In the genomic region with DNA sequence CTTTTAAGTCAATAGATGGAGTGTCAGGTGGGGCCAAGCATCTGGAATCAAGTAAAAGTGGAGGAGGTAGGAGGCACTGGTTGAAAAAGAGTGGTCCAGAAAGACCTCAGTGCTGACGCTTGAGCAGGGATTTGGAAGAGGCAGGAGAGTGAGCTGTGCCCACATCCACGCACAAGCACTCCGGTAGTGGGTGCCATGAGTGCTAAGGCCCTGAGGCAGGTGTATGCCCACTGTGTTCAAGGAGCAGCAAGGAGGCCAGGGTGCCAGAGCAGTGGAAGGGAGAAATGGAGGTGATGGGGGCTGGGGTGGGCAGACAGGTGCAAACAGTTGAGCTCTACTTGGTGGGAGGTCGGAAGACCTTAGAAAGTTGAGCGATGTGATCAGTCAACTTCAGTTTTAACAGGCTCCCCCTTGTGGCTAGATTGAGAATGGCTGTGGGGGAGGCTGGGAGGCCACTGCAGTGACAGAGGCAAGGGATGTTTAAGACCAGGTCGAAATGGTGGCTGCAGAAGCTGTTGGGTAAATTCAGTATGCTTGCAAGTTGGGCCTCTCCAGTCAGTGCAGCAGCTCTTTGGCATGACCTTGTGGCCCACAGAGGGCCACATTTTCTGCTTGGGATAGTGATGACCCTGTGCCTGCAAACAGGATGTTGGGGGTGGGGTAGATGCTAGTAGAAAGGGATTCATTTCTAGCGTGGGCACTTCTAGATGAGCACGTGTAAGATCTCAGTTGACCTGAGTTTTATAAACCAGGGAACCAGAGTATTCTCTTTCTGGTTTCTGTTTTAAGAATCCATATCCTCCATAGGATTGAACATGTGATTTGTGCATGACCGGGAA, we compare ENCODE assay signal across 8 cellular contexts. TPM values are rescaled to one million over a fixed set of nuclear protein-coding genes. Genes with fewer than 3 reads are reported as not detected.
DNase-seq lines count a peak whose midpoint lies in the region; ATAC-seq, FAIRE-seq and TF ChIP-seq lines count a peak whose summit lies in the region.

No MANE protein-coding gene starts in this region.

- H3K27ac ChIP-seq in HepG2 (ENCODE audit: extremely low read length, insufficient read depth, low read length) = no peak overlapping the region

- no peaks in the 10 kb centered on the region for H4K20me1 ChIP-seq in HepG2 (ENCODE audit: insufficient read depth, low read length)

- FAIRE-seq in HepG2 (lab: Jason Lieb, UNC) = peak; percentile 90

- no peaks in the 10 kb centered on the region for H3K27me3 ChIP-seq in HepG2 (ENCODE audit: control insufficient read depth in 1 of 2, insufficient read depth in 2 of 2, low read length in 2 of 2)

- H3K9me3 ChIP-seq in HepG2 (ENCODE audit: low read length) = no peaks in the 10 kb centered on the region

- TF ChIP-seq RAD21 in HepG2 (CRISPR knock-in tag; IDR thresholded peaks at IDR 0.05) = no peak

- intact Hi-C loops in HepG2 (cut with micrococcal nuclease; ENCODE audit: unreplicated experiment) = no loop called here

- CTCF ChIA-PET in HepG2 (lab: Yijun Ruan, JAX; ENCODE audit: low intra/inter-chr PET ratio, low total read pairs) = interaction anchor here (1.4 kb wide), 1 partner anchor 172 kb away, joined by 7 read pairs; no protein-coding TSS in a partner anchor

- TF ChIP-seq POLR2A in HepG2 (IDR thresholded peaks at IDR 0.05; ENCODE audit: insufficient read depth in 1 of 2, low read depth in 2 of 2, low read length in 2 of 2) = no peak

- TF ChIP-seq EP300 in HepG2 (IDR thresholded peaks at IDR 0.05; ENCODE audit: low read depth in 2 of 2, low read length in 2 of 2) (no peak), HepG2 (CRISPR knock-in tag; IDR thresholded peaks at IDR 0.05; ENCODE audit: borderline replicate concordance) (no peak)

- H3K4me3 ChIP-seq in GM12864 (ENCODE audit: low read depth, low read length) = no peak overlapping the region
- H3K4me3 ChIP-seq in HepG2 (replicated peaks in 1 of 3; ENCODE audit: insufficient read depth in 1 of 3, low read depth in 2 of 3, low read length in 3 of 3) = no peak overlapping the region

- no TSS peak for BruUV-seq in HepG2 (replicated peaks; lab: Mats Ljungman, UMichigan)

- peaks cover 9% of the 10 kb centered on the region for H3K4me1 ChIP-seq in HepG2 (ENCODE audit: insufficient read depth, low read length)

- WGBS in HepG2 (ENCODE audit: low lambda C conversion rate) = 54% methylated on average over 7 of the region's 9 CpGs

- H2AFZ ChIP-seq in HepG2 (ENCODE audit: low read length) = no peak overlapping the region

- no peak for DNase-seq in GM12864 (ENCODE audit: low read depth)
- peak; percentile 72 for DNase-seq in central memory CD4-positive, alpha-beta T cell
- DNase-seq in HepG2 (ENCODE audit: low spot score) = peak; percentile 16
- DNase-seq in stimulated activated CD8-positive, alpha-beta memory T cell treated with anti-CD3 and anti-CD28 coated beads, Interleukin-12 subunit alpha, Interleukin-12 subunit beta, amount 100 ng/mL, for 4 hours (ENCODE audit: low read depth) = peak; percentile 49
- no peak for DNase-seq in GM19240 (ENCODE audit: insufficient read length, low spot score)

- H3K4me2 ChIP-seq in HepG2 (ENCODE audit: low read depth, low read length) = no peak overlapping the region

- in situ Hi-C loops in HepG2 (cut with HindIII; ENCODE audit: extremely low pct_ligation_motif_present, low pct_unique_long_range_greater_than_20kb) = no loop called here

- no peaks in the 10 kb centered on the region for H3K36me3 ChIP-seq in HepG2 (replicated peaks in 1 of 2; ENCODE audit: control insufficient read depth in 1 of 2, insufficient read depth in 2 of 2, low read length in 2 of 2)

- peak; percentile 81 for TF ChIP-seq CTCF in GM12864 (IDR thresholded peaks at IDR 0.05; ENCODE audit: low read depth, low read length, missing control alignments)
- peak; percentile 66 for TF ChIP-seq CTCF in LNCAP (IDR thresholded peaks at IDR 0.05)
- peak; percentile 62 for TF ChIP-seq CTCF in HepG2 (CRISPR knock-in tag; IDR thresholded peaks at IDR 0.05)

- POLR2A ChIA-PET in HepG2 (lab: Yijun Ruan, JAX) = no interaction called here

- H3K9ac ChIP-seq in HepG2 (ENCODE audit: insufficient read depth, low read depth, low read length) = no peak overlapping the region

- ATAC-seq in activated CD4-positive, CD25-positive, alpha-beta regulatory T cell treated with anti-CD3 and anti-CD28 coated beads, Interleukin-2, amount 50 U/mL, for 24 hours = peak; percentile 59 to 74
- ATAC-seq in HepG2 (peak; percentile 63), GM21447 (IDR thresholded peaks at IDR 0.05; ENCODE audit: unreplicated experiment) (no peak)

- no peaks in the 10 kb centered on the region for H3K79me2 ChIP-seq in HepG2 (ENCODE audit: insufficient read depth, low read length)

TF ChIP-seq in HepG2, 621 proteins besides CTCF, POLR2A, EP300 and RAD21 (continues in another document):
- TF ChIP-seq ZNF550 (CRISPR knock-in tag; IDR thresholded peaks at IDR 0.05; ENCODE audit: borderline replicate concordance) = no peak

RNA-seq across cellular contexts. Expression of a gene that starts 12.7 kb away (rescaled TPM):
- total RNA-seq in HepG2 (2016; rRNA removed; fragmentation: Illumina TruSeq; extraction: Trizol) = not detected in 2 replicates
- total RNA-seq in HepG2 (2016; cell fraction: cytosol; rRNA removed; fragmentation: Illumina TruSeq; extraction: Trizol; ENCODE audit: low read depth) = not detected in 2 replicates
- not detected in 2 replicates for total RNA-seq in HepG2 (2016; cell fraction: insoluble cytoplasmic fraction; rRNA removed; fragmentation: Illumina TruSeq; extraction: Trizol)
- not detected in 2 replicates for total RNA-seq in HepG2 (2016; cell fraction: membrane; rRNA removed; fragmentation: Illumina TruSeq; extraction: Trizol)
- not detected in 2 replicates for total RNA-seq in HepG2 (2016; cell fraction: nucleus; rRNA removed; fragmentation: Illumina TruSeq; extraction: Trizol)
- not detected in 2 replicates for polyA plus RNA-seq in HepG2 (2011; rRNA removed)
- polyA plus RNA-seq in HepG2 (2011; cell fraction: cytosol; rRNA removed) = not detected in 2 replicates
- not detected in 2 replicates for polyA plus RNA-seq in HepG2 (2011; cell fraction: nucleus; rRNA removed)
- not detected in 2 replicates for polyA plus RNA-seq in HepG2 (2012)
- not detected in 2 replicates for polyA plus RNA-seq in HepG2 (2016; cell fraction: cytosol; fragmentation: Illumina TruSeq; extraction: Trizol; ENCODE audit: low read depth)
- polyA plus RNA-seq in HepG2 (2016; cell fraction: insoluble cytoplasmic fraction; fragmentation: Illumina TruSeq; extraction: Trizol; ENCODE audit: low read depth) = not detected in 2 replicates
- not detected in 2 replicates for polyA plus RNA-seq in HepG2 (2016; cell fraction: membrane; fragmentation: Illumina TruSeq; extraction: Trizol; ENCODE audit: low read depth)
- polyA plus RNA-seq in HepG2 (2016; cell fraction: nucleus; fragmentation: Illumina TruSeq; extraction: Trizol; ENCODE audit: insufficient read depth, low read depth) = not detected in 2 replicates
- 0.33 TPM in 1 of 2 replicates, not detected in the other for polyA minus RNA-seq in HepG2 (2011; rRNA and poly(A)+ RNA removed; ENCODE audit: low replicate concordance)
- polyA minus RNA-seq in HepG2 (2011; cell fraction: cytosol; rRNA and poly(A)+ RNA removed) = not detected in 2 replicates
- polyA minus RNA-seq in HepG2 (2011; cell fraction: nucleus; rRNA and poly(A)+ RNA removed) = not detected in 2 replicates

RNA-seq across cellular contexts. Expression of a gene that starts 13.4 kb away (rescaled TPM):
- total RNA-seq in HepG2 (2016; rRNA removed; fragmentation: Illumina TruSeq; extraction: Trizol) = not detected in 2 replicates
- not detected in 2 replicates for total RNA-seq in HepG2 (2016; cell fraction: cytosol; rRNA removed; fragmentation: Illumina TruSeq; extraction: Trizol; ENCODE audit: low read depth)
- total RNA-seq in HepG2 (2016; cell fraction: insoluble cytoplasmic fraction; rRNA removed; fragmentation: Illumina TruSeq; extraction: Trizol) = not detected in 2 replicates
- not detected in 2 replicates for total RNA-seq in HepG2 (2016; cell fraction: membrane; rRNA removed; fragmentation: Illumina TruSeq; extraction: Trizol)
- not detected in 2 replicates for total RNA-seq in HepG2 (2016; cell fraction: nucleus; rRNA removed; fragmentation: Illumina TruSeq; extraction: Trizol)
- not detected in 2 replicates for polyA plus RNA-seq in HepG2 (2011; rRNA removed)
- not detected in 2 replicates for polyA plus RNA-seq in HepG2 (2011; cell fraction: cytosol; rRNA removed)
- polyA plus RNA-seq in HepG2 (2011; cell fraction: nucleus; rRNA removed) = not detected in 2 replicates
- not detected in 2 replicates for polyA plus RNA-seq in HepG2 (2012)
- not detected in 2 replicates for polyA plus RNA-seq in HepG2 (2016; cell fraction: cytosol; fragmentation: Illumina TruSeq; extraction: Trizol; ENCODE audit: low read depth)
- polyA plus RNA-seq in HepG2 (2016; cell fraction: insoluble cytoplasmic fraction; fragmentation: Illumina TruSeq; extraction: Trizol; ENCODE audit: low read depth) = not detected in 2 replicates
- polyA plus RNA-seq in HepG2 (2016; cell fraction: membrane; fragmentation: Illumina TruSeq; extraction: Trizol; ENCODE audit: low read depth) = not detected in 2 replicates
- not detected in 2 replicates for polyA plus RNA-seq in HepG2 (2016; cell fraction: nucleus; fragmentation: Illumina TruSeq; extraction: Trizol; ENCODE audit: insufficient read depth, low read depth)
- polyA minus RNA-seq in HepG2 (2011; rRNA and poly(A)+ RNA removed; ENCODE audit: low replicate concordance) = not detected in 2 replicates
- polyA minus RNA-seq in HepG2 (2011; cell fraction: cytosol; rRNA and poly(A)+ RNA removed) = not detected in 2 replicates
- not detected in 2 replicates for polyA minus RNA-seq in HepG2 (2011; cell fraction: nucleus; rRNA and poly(A)+ RNA removed)

RNA-seq across cellular contexts. Expression of a gene that starts 50.9 kb away (rescaled TPM):
- not detected in 2 replicates for total RNA-seq in HepG2 (2016; rRNA removed; fragmentation: Illumina TruSeq; extraction: Trizol)
- total RNA-seq in HepG2 (2016; cell fraction: cytosol; rRNA removed; fragmentation: Illumina TruSeq; extraction: Trizol; ENCODE audit: low read depth) = not detected in 2 replicates
- total RNA-seq in HepG2 (2016; cell fraction: insoluble cytoplasmic fraction; rRNA removed; fragmentation: Illumina TruSeq; extraction: Trizol) = not detected in 2 replicates
- total RNA-seq in HepG2 (2016; cell fraction: membrane; rRNA removed; fragmentation: Illumina TruSeq; extraction: Trizol) = not detected in 2 replicates
- total RNA-seq in HepG2 (2016; cell fraction: nucleus; rRNA removed; fragmentation: Illumina TruSeq; extraction: Trizol) = not detected in 2 replicates
- not detected in 2 replicates for polyA plus RNA-seq in HepG2 (2011; rRNA removed)
- not detected in 2 replicates for polyA plus RNA-seq in HepG2 (2011; cell fraction: cytosol; rRNA removed)
- polyA plus RNA-seq in HepG2 (2011; cell fraction: nucleus; rRNA removed) = not detected in 2 replicates
- polyA plus RNA-seq in HepG2 (2012) = not detected in 2 replicates
- polyA plus RNA-seq in HepG2 (2016; cell fraction: cytosol; fragmentation: Illumina TruSeq; extraction: Trizol; ENCODE audit: low read depth) = not detected in 2 replicates
- polyA plus RNA-seq in HepG2 (2016; cell fraction: insoluble cytoplasmic fraction; fragmentation: Illumina TruSeq; extraction: Trizol; ENCODE audit: low read depth) = not detected in 2 replicates
- polyA plus RNA-seq in HepG2 (2016; cell fraction: membrane; fragmentation: Illumina TruSeq; extraction: Trizol; ENCODE audit: low read depth) = not detected in 2 replicates
- polyA plus RNA-seq in HepG2 (2016; cell fraction: nucleus; fragmentation: Illumina TruSeq; extraction: Trizol; ENCODE audit: insufficient read depth, low read depth) = not detected in 2 replicates
- polyA minus RNA-seq in HepG2 (2011; rRNA and poly(A)+ RNA removed; ENCODE audit: low replicate concordance) = not detected in 2 replicates
- polyA minus RNA-seq in HepG2 (2011; cell fraction: cytosol; rRNA and poly(A)+ RNA removed) = not detected in 2 replicates
- not detected in 2 replicates for polyA minus RNA-seq in HepG2 (2011; cell fraction: nucleus; rRNA and poly(A)+ RNA removed)

Comparison
In these comparisons a context has a peak if more than half of its experiments do, and no peak if none do; other contexts are left out.
1. DNase-seq: peak in central memory CD4-positive, alpha-beta T cell (single experiment), HepG2 (single experiment) and stimulated activated CD8-positive, alpha-beta memory T cell treated with anti-CD3 and anti-CD28 coated beads, Interleukin-12 subunit alpha, Interleukin-12 subunit beta, amount 100 ng/mL, for 4 hours (single experiment); none in GM12864 (single experiment) and GM19240 (single experiment).
2. Peak in every context shown above with its lines, with median percentiles within 50 percentile points of each other: CTCF ChIP-seq.